In the genomic region with DNA sequence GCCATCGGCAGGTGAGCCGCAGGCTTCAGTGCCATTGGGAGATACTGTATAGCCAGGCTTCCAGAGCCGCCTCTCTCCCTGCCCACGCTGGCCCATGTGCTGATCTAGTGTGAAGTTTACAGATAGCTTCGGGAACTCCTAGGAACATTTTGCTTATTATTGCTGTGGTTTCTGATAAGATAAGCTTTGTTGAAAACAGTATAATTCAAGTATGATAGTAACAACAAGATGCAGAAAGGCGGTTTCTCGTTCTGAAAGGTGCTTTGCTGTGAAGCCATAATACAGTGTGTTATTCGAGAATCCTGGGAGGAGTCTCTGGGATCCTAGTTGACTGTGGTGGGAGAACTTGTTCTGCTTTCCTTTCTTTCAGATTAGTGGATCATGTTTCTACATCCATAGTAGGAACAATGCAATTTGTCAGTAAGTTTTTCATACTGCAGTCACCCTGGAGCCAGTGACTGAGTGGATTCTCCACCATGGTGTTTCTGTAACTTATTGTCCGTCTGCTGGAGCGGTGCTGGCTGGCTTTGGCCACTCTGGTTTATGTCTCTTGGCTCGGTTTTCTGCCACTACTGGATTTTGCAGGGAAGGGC, we compare ENCODE assay signal across 11 cellular contexts. TPM values are rescaled to one million over a fixed set of nuclear protein-coding genes. Genes with fewer than 3 reads are reported as not detected.
A peak's percentile ranks its signal among the peaks of the same experiment; 100 is the strongest.
DNase-seq lines count a peak whose midpoint lies in the region; ATAC-seq, FAIRE-seq and TF ChIP-seq lines count a peak whose summit lies in the region.
"Had no signal": no experiment of that assay in that cellular context is flagged by ENCODE, and none has a peak within 500 bp of the region (broad histone marks: within the 10 kb centered on the region; RNA-seq: fewer than 3 reads in every experiment).

No MANE protein-coding gene starts in this region.

- CTCF ChIA-PET in endothelial cell of umbilical vein (lab: Charles Lee), result interaction anchor here (0.6 to 2.2 kb wide), 5 partner anchors 17 to 66 kb away, joined by 3 to 7 read pairs (median 3); a partner anchor contains a TSS
- CTCF ChIA-PET in activated CD4-positive, alpha-beta memory T cell treated with anti-CD3 and anti-CD28 coated beads for 36 hours (lab: Charles Lee), result no interaction called here

- peak; percentile 44 for ATAC-seq in Right ventricle myocardium inferior
- ATAC-seq in mucosa of descending colon, result peak; percentile 55
- peak; percentile 82 for ATAC-seq in aorta (ENCODE audit: low FRiP score)
- no peak for ATAC-seq in GM18498 (IDR thresholded peaks at IDR 0.05; ENCODE audit: unreplicated experiment)
- ATAC-seq: foreskin keratinocyte had no signal

- H2AFZ ChIP-seq in endothelial cell of umbilical vein (ENCODE audit: low read depth, low read length), result no peak overlapping the region

- H3K9me3 ChIP-seq in endothelial cell of umbilical vein (replicated peaks; ENCODE audit: control insufficient read depth, insufficient read depth, low read length), result no peaks in the 10 kb centered on the region
- no peaks in the 10 kb centered on the region for H3K9me3 ChIP-seq in mucosa of descending colon
- H3K9me3 ChIP-seq in aorta (ENCODE audit: control insufficient read depth, low read length), result no peaks in the 10 kb centered on the region
- H3K9me3 ChIP-seq: BLaER1 had no signal

- H3K4me3 ChIP-seq in endothelial cell of umbilical vein (replicated peaks in 1 of 3; ENCODE audit: insufficient read depth in 1 of 3, low read depth in 1 of 3, low read length in 3 of 3), result no peak overlapping the region
- H3K4me3 ChIP-seq in mucosa of descending colon, result no peak overlapping the region
- no peak overlapping the region for H3K4me3 ChIP-seq in aorta (ENCODE audit: low read length in 2 of 2)
- H3K4me3 ChIP-seq: BLaER1 had no signal

- no TSS peak for BruUV-seq in endothelial cell of umbilical vein (replicated peaks; lab: Mats Ljungman, UMichigan)

- peaks cover 20% of the 10 kb centered on the region for H3K79me2 ChIP-seq in endothelial cell of umbilical vein (ENCODE audit: control insufficient read depth, insufficient read depth, low read length)

- H3K36me3 Mint-ChIP-seq in activated CD4-positive, alpha-beta memory T cell treated with anti-CD3 and anti-CD28 coated beads for 36 hours, result peaks cover 4% of the 10 kb centered on the region

- no peaks in the 10 kb centered on the region for H3K9me1 ChIP-seq in endothelial cell of umbilical vein (replicated peaks; ENCODE audit: control insufficient read depth, extremely low read depth, insufficient read depth, low read length)

- POLR2A ChIA-PET in endothelial cell of umbilical vein (lab: Charles Lee), result no interaction called here
- POLR2A ChIA-PET in activated CD4-positive, alpha-beta memory T cell treated with anti-CD3 and anti-CD28 coated beads for 36 hours (lab: Charles Lee), result no interaction called here

- H3K27ac ChIP-seq in endothelial cell of umbilical vein (ENCODE audit: insufficient read depth, low read depth, low read length), result peak overlapping the region; percentile 97
- H3K27ac ChIP-seq in aorta (ENCODE audit: low read depth in 1 of 2, low read length in 2 of 2), result no peak overlapping the region
- H3K27ac ChIP-seq: foreskin keratinocyte had no signal

- TF ChIP-seq POLR2A in endothelial cell of umbilical vein (IDR thresholded peaks at IDR 0.05; ENCODE audit: low read depth, low read length), result no peak

- H3K4me1 Mint-ChIP-seq in activated CD4-positive, alpha-beta memory T cell treated with anti-CD3 and anti-CD28 coated beads for 36 hours (ENCODE audit: low read depth), result peaks cover 3% of the 10 kb centered on the region

- H3K4me2 ChIP-seq in endothelial cell of umbilical vein (ENCODE audit: insufficient read depth, low read length), result peak overlapping the region; percentile 28

- TF ChIP-seq CTCF in endothelial cell of umbilical vein (IDR thresholded peaks at IDR 0.05; ENCODE audit: extremely low read depth in 1 of 2, insufficient read depth in 1 of 2, low read depth in 1 of 2, low read length in 2 of 2) (no peak), mucosa of descending colon (IDR thresholded peaks at IDR 0.05) (no peak), GM20000 (IDR thresholded peaks at IDR 0.05; ENCODE audit: extremely low read depth, missing control alignments) (no peak)

- 8 to 10% methylated on average over 11 of the region's 11 CpGs for WGBS in aorta, 2 donors

- peak; percentile 74 for FAIRE-seq in endothelial cell of umbilical vein (lab: Jason Lieb, UNC)

- H3K27me3 Mint-ChIP-seq in activated CD4-positive, alpha-beta memory T cell treated with anti-CD3 and anti-CD28 coated beads for 36 hours, result no peaks in the 10 kb centered on the region

- no peak overlapping the region for H3K27ac Mint-ChIP-seq in activated CD4-positive, alpha-beta memory T cell treated with anti-CD3 and anti-CD28 coated beads for 36 hours

- no peaks in the 10 kb centered on the region for H4K20me1 ChIP-seq in endothelial cell of umbilical vein (replicated peaks; ENCODE audit: control insufficient read depth, extremely low read depth, insufficient read depth, low read length)

- H3K4me1 ChIP-seq in endothelial cell of umbilical vein (ENCODE audit: control insufficient read depth, extremely low read depth, insufficient read depth, low read length) (peaks cover 20% of the 10 kb centered on the region), mucosa of descending colon (ENCODE audit: low read depth) (peaks cover 10% of the 10 kb centered on the region), aorta (ENCODE audit: control insufficient read depth in 1 of 2, insufficient read depth in 2 of 2, low read length in 2 of 2) (no peaks in the 10 kb centered on the region)
- H3K4me1 ChIP-seq: foreskin keratinocyte had no signal

- peak overlapping the region; percentile 83 for H3K9ac ChIP-seq in endothelial cell of umbilical vein (replicated peaks; ENCODE audit: extremely low read depth, insufficient read depth, low read length)
- H3K9ac ChIP-seq: BLaER1 had no signal

- DNase-seq in Right ventricle myocardium inferior (ENCODE audit: missing footprints), result no peak
- no peak for DNase-seq in cardiac septum (ENCODE audit: low spot score)
- peak; percentile 56 for DNase-seq in endothelial cell of umbilical vein (ENCODE audit: low read depth, low spot score)
- no peak for DNase-seq in mucosa of descending colon
- DNase-seq in aorta, result no peak
- no peak for DNase-seq in GM20000 (ENCODE audit: low spot score)
- no peak for DNase-seq in activated CD4-positive, alpha-beta memory T cell treated with anti-CD3 and anti-CD28 coated beads for 36 hours
- DNase-seq: activated CD8-positive, alpha-beta memory T cell treated with anti-CD3 and anti-CD28 coated beads, Interleukin-2, amount 50 U/mL, for 4 hours; foreskin keratinocyte had no signal

- dilution Hi-C loops in endothelial cell of umbilical vein (cut with MboI; ENCODE audit: extremely low pct_ligation_motif_present, low sequenced_read_pairs), result no loop called here

- no peaks in the 10 kb centered on the region for H3K9me3 Mint-ChIP-seq in activated CD4-positive, alpha-beta memory T cell treated with anti-CD3 and anti-CD28 coated beads for 36 hours

- intact Hi-C loops in Right ventricle myocardium inferior (cut with DNase I), result no loop called here
- intact Hi-C loops in cardiac septum (cut with DNase I), result no loop called here
- intact Hi-C loops in endothelial cell of umbilical vein (cut with micrococcal nuclease), result no loop called here
- intact Hi-C loops in mucosa of descending colon (cut with DNase I, micrococcal nuclease), result no loop called here
- intact Hi-C loops in aorta (cut with DNase I), result no loop called here
- intact Hi-C loops in activated CD4-positive, alpha-beta memory T cell treated with anti-CD3 and anti-CD28 coated beads for 36 hours (cut with micrococcal nuclease), result no loop called here

- no peak overlapping the region for H3K4me3 Mint-ChIP-seq in activated CD4-positive, alpha-beta memory T cell treated with anti-CD3 and anti-CD28 coated beads for 36 hours

- no peaks in the 10 kb centered on the region for H3K27me3 ChIP-seq in endothelial cell of umbilical vein (ENCODE audit: control insufficient read depth in 2 of 2, insufficient read depth in 2 of 2, low read length in 2 of 2)
- no peaks in the 10 kb centered on the region for H3K27me3 ChIP-seq in aorta (ENCODE audit: control insufficient read depth in 1 of 2, insufficient read depth in 2 of 2, low read length in 1 of 2)
- H3K27me3 ChIP-seq: BLaER1, foreskin keratinocyte had no signal

- H3K36me3 ChIP-seq in endothelial cell of umbilical vein (ENCODE audit: control insufficient read depth in 2 of 2, extremely low read depth in 1 of 2, insufficient read depth in 2 of 2, low read length in 2 of 2) (no peaks in the 10 kb centered on the region), mucosa of descending colon (ENCODE audit: low read depth) (no peaks in the 10 kb centered on the region), aorta (ENCODE audit: control insufficient read depth in 1 of 2, insufficient read depth in 2 of 2, low read length in 1 of 2) (no peaks in the 10 kb centered on the region)

RNA-seq across cellular contexts. Expression of a gene that starts 31.5 kb away (rescaled TPM):
- total RNA-seq in Right ventricle myocardium inferior (23.3 TPM), cardiac septum (52.2 TPM), endothelial cell of umbilical vein (64.9 and 75.9 TPM in 2 replicates), mucosa of descending colon (10 to 100 TPM; 22.3 to 45.6 (median 30.7) TPM), aorta (10 to 100 TPM; 60.5 to 63.3 TPM)
- polyA plus RNA-seq in endothelial cell of umbilical vein (19.3 and 20.5 TPM in 2 replicates), aorta (10 to 100 TPM; 22.0 to 68.8 TPM)
- polyA plus RNA-seq in endothelial cell of umbilical vein (2011; cell fraction: cytosol; rRNA removed), result 21.7 and 25.3 TPM in 2 replicates
- polyA plus RNA-seq in endothelial cell of umbilical vein (2011; cell fraction: nucleus; rRNA removed), result 61.5 and 72.6 TPM in 2 replicates
- polyA plus RNA-seq in endothelial cell of umbilical vein (2012), result 36.9 and 44.4 TPM in 2 replicates
- 28.4 and 37.7 TPM in 2 replicates for polyA minus RNA-seq in endothelial cell of umbilical vein
- polyA minus RNA-seq in endothelial cell of umbilical vein (2011; cell fraction: cytosol; rRNA and poly(A)+ RNA removed), result 6.7 TPM
- polyA minus RNA-seq in endothelial cell of umbilical vein (2011; cell fraction: nucleus; rRNA and poly(A)+ RNA removed), result 30.2 and 32.3 TPM in 2 replicates
- total RNA-seq in activated CD4-positive, alpha-beta memory T cell treated with anti-CD3 and anti-CD28 coated beads for 36 hours, result 10 to 100 TPM; 14.8 to 18.4 TPM

RNA-seq across cellular contexts. Expression of a gene that starts 55.3 kb away (rescaled TPM):
- 10.6 TPM for total RNA-seq in Right ventricle myocardium inferior
- 11.6 TPM for total RNA-seq in cardiac septum
- 23.1 and 28.3 TPM in 2 replicates for total RNA-seq in endothelial cell of umbilical vein
- polyA plus RNA-seq in endothelial cell of umbilical vein, result 46.5 and 61.7 TPM in 2 replicates
- polyA plus RNA-seq in endothelial cell of umbilical vein (2011; cell fraction: cytosol; rRNA removed), result 19.8 and 30.3 TPM in 2 replicates
- 82.4 and 87.1 TPM in 2 replicates for polyA plus RNA-seq in endothelial cell of umbilical vein (2011; cell fraction: nucleus; rRNA removed)
- 16.7 and 26.2 TPM in 2 replicates for polyA plus RNA-seq in endothelial cell of umbilical vein (2012)
- polyA minus RNA-seq in endothelial cell of umbilical vein, result 13.3 and 20.1 TPM in 2 replicates
- polyA minus RNA-seq in endothelial cell of umbilical vein (2011; cell fraction: cytosol; rRNA and poly(A)+ RNA removed), result 17.4 TPM
- 12.1 and 15.1 TPM in 2 replicates for polyA minus RNA-seq in endothelial cell of umbilical vein (2011; cell fraction: nucleus; rRNA and poly(A)+ RNA removed)
- 10 to 100 TPM; 39.5 to 64.3 (median 56.0) TPM for total RNA-seq in mucosa of descending colon
- total RNA-seq in aorta, result 10 to 100 TPM; 10.9 to 15.9 TPM
- polyA plus RNA-seq in aorta, result 10 to 100 TPM; 16.2 to 21.8 TPM
- 1 to 10 TPM; 8.5 to 8.8 TPM for total RNA-seq in activated CD4-positive, alpha-beta memory T cell treated with anti-CD3 and anti-CD28 coated beads for 36 hours

RNA-seq across cellular contexts. Expression of a gene that starts 60.0 kb away (rescaled TPM):
- total RNA-seq in Right ventricle myocardium inferior (91.3 TPM), cardiac septum (65.0 TPM), endothelial cell of umbilical vein (166 and 170 TPM in 2 replicates), mucosa of descending colon (100 to 1,000 TPM in 1 of 3 donors, 10 to 100 TPM in 2; 24.5 to 125 (median 43.6) TPM), aorta (10 to 100 TPM; 65.6 to 81.9 TPM)
- polyA plus RNA-seq in endothelial cell of umbilical vein (264 and 412 TPM in 2 replicates), aorta (100 to 1,000 TPM in 1 of 2 donors, 10 to 100 TPM in 1; 95.5 to 128 TPM)
- 190 and 214 TPM in 2 replicates for polyA plus RNA-seq in endothelial cell of umbilical vein (2011; cell fraction: cytosol; rRNA removed)
- 111 and 145 TPM in 2 replicates for polyA plus RNA-seq in endothelial cell of umbilical vein (2011; cell fraction: nucleus; rRNA removed)
- polyA plus RNA-seq in endothelial cell of umbilical vein (2012), result 180 and 258 TPM in 2 replicates
- 70.2 and 79.0 TPM in 2 replicates for polyA minus RNA-seq in endothelial cell of umbilical vein
- 15.6 TPM for polyA minus RNA-seq in endothelial cell of umbilical vein (2011; cell fraction: cytosol; rRNA and poly(A)+ RNA removed)
- polyA minus RNA-seq in endothelial cell of umbilical vein (2011; cell fraction: nucleus; rRNA and poly(A)+ RNA removed), result 21.5 and 33.0 TPM in 2 replicates
- 10 to 100 TPM; 62.1 to 62.5 TPM for total RNA-seq in activated CD4-positive, alpha-beta memory T cell treated with anti-CD3 and anti-CD28 coated beads for 36 hours
